In genomic region chr2:217277646-217278048, GRCh38 we compare ENCODE assay signal across 11 cellular contexts.
DNase-seq lines count a peak whose midpoint lies in the region; ATAC-seq and TF ChIP-seq lines count a peak whose summit lies in the region.
"Had no signal": no experiment of that assay in that cellular context is flagged by ENCODE, and none has a peak within 500 bp of the region (broad histone marks: within the 10 kb centered on the region; RNA-seq: fewer than 3 reads in every experiment).

No MANE protein-coding gene starts in this region.

- no peak overlapping the region for H3K27ac Mint-ChIP-seq in stimulated activated naive B cell treated with anti-CD40 and anti-IgM and Interleukin-4, amounts not matched to agents 10 μg/mL and 1 μg/mL and 100 μg/mL, for 72 hours
- H3K27ac Mint-ChIP-seq in naive thymus-derived CD8-positive, alpha-beta T cell: no peak overlapping the region
- H3K27ac Mint-ChIP-seq: naive B cell had no signal

- no peak overlapping the region for H3K27ac ChIP-seq in left lung

- peaks cover 28 to 60% of the 10 kb centered on the region in 2 donors for H3K27me3 Mint-ChIP-seq in stimulated activated naive B cell treated with anti-CD40 and anti-IgM and Interleukin-4, amounts not matched to agents 10 μg/mL and 1 μg/mL and 100 μg/mL, for 72 hours
- peaks cover 0 to 9% (median 1%) of the 10 kb centered on the region in 5 donors for H3K27me3 Mint-ChIP-seq in naive thymus-derived CD8-positive, alpha-beta T cell

- no peaks in the 10 kb centered on the region for H3K36me3 Mint-ChIP-seq in stimulated activated naive B cell treated with anti-CD40 and anti-IgM and Interleukin-4, amounts not matched to agents 10 μg/mL and 1 μg/mL and 100 μg/mL, for 72 hours
- no peaks in the 10 kb centered on the region for H3K36me3 Mint-ChIP-seq in naive thymus-derived CD8-positive, alpha-beta T cell
- H3K36me3 Mint-ChIP-seq: naive B cell had no signal

- no peak for TF ChIP-seq CTCF in choroid plexus epithelial cell (conservative IDR thresholded peaks at IDR 0.05; ENCODE audit: low read depth, low read length)
- TF ChIP-seq CTCF in left lung (IDR thresholded peaks at IDR 0.05): no peak

- H3K4me1 Mint-ChIP-seq in stimulated activated naive B cell treated with anti-CD40 and anti-IgM and Interleukin-4, amounts not matched to agents 10 μg/mL and 1 μg/mL and 100 μg/mL, for 72 hours: no peaks in the 10 kb centered on the region
- no peaks in the 10 kb centered on the region for H3K4me1 Mint-ChIP-seq in naive thymus-derived CD8-positive, alpha-beta T cell
- H3K4me1 Mint-ChIP-seq: naive B cell had no signal

- no peaks in the 10 kb centered on the region for H3K27me3 ChIP-seq in left lung

- no peaks in the 10 kb centered on the region for H3K9me3 ChIP-seq in left lung

- no peak overlapping the region for H3K4me3 ChIP-seq in choroid plexus epithelial cell (ENCODE audit: low read depth, low read length)
- no peak overlapping the region for H3K4me3 ChIP-seq in left lung

- ATAC-seq in left lung: peak; percentile 23
- no peak for ATAC-seq in stimulated activated naive B cell treated with anti-CD40 and anti-IgM and Interleukin-4, amounts not matched to agents 10 μg/mL and 1 μg/mL and 100 μg/mL, for 72 hours (replicated peaks)
- ATAC-seq in naive thymus-derived CD8-positive, alpha-beta T cell: no peak

- no peaks in the 10 kb centered on the region for H3K4me1 ChIP-seq in left lung

- intact Hi-C loops in left lung (cut with DNase I): no loop called here

- H3K9me3 Mint-ChIP-seq in stimulated activated naive B cell treated with anti-CD40 and anti-IgM and Interleukin-4, amounts not matched to agents 10 μg/mL and 1 μg/mL and 100 μg/mL, for 72 hours: peaks cover 0 to 2% of the 10 kb centered on the region in 2 donors
- peaks cover 0 to 1% (median 0%) of the 10 kb centered on the region in 9 donors for H3K9me3 Mint-ChIP-seq in naive thymus-derived CD8-positive, alpha-beta T cell

- POLR2A ChIA-PET in naive thymus-derived CD8-positive, alpha-beta T cell (lab: Charles Lee): no interaction called here

- no peak overlapping the region for H3K4me3 Mint-ChIP-seq in stimulated activated naive B cell treated with anti-CD40 and anti-IgM and Interleukin-4, amounts not matched to agents 10 μg/mL and 1 μg/mL and 100 μg/mL, for 72 hours
- no peak overlapping the region for H3K4me3 Mint-ChIP-seq in naive thymus-derived CD8-positive, alpha-beta T cell

- no peaks in the 10 kb centered on the region for H3K36me3 ChIP-seq in left lung

- DNase-seq in 8988T (peak; percentile 11), LoVo (ENCODE audit: low spot score) (peak; percentile 15), choroid plexus epithelial cell (ENCODE audit: low read depth) (peak; percentile 88), left lung (no peak), NCI-H2196 (lab: John Stamatoyannopoulos, UW; ENCODE audit: unreplicated experiment) (no peak), NCI-H1694 (lab: John Stamatoyannopoulos, UW) (no peak)
- DNase-seq in stimulated activated naive B cell treated with anti-CD40 and anti-IgM and Interleukin-4, amounts not matched to agents 10 μg/mL and 1 μg/mL and 100 μg/mL, for 72 hours: no peak
- no peak for DNase-seq in naive thymus-derived CD8-positive, alpha-beta T cell
- DNase-seq: activated CD8-positive, alpha-beta memory T cell treated with anti-CD3 and anti-CD28 coated beads for 24 hours; naive B cell; OCI-M1 had no signal

Comparison
In these comparisons a context has a peak if more than half of its experiments do, and no peak if none do; other contexts are left out.
1. DNase-seq: peak in 8988T (single experiment), LoVo (single experiment) and choroid plexus epithelial cell (single experiment); none in left lung (0 of 2), stimulated activated naive B cell treated with anti-CD40 and anti-IgM and Interleukin-4, amounts not matched to agents 10 μg/mL and 1 μg/mL and 100 μg/mL, for 72 hours (single experiment), NCI-H2196 (single experiment), NCI-H1694 (single experiment) and naive thymus-derived CD8-positive, alpha-beta T cell (0 of 10).